In genomic region chr1:179767177-179767581, GRCh38 we compare ENCODE assay signal across 1 cellular context.
TF ChIP-seq lines count a peak whose summit lies in the region.

No MANE protein-coding gene starts in this region.

TF ChIP-seq in WTC11, 78 proteins besides CTCF, POLR2A, EP300 and RAD21 (continued from another document):
- TF ChIP-seq, protein P1, sequence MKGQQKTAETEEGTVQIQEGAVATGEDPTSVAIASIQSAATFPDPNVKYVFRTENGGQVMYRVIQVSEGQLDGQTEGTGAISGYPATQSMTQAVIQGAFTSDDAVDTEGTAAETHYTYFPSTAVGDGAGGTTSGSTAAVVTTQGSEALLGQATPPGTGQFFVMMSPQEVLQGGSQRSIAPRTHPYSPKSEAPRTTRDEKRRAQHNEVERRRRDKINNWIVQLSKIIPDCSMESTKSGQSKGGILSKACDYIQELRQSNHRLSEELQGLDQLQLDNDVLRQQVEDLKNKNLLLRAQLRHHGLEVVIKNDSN (CRISPR knock-in tag; IDR thresholded peaks at IDR 0.05), result no peak
- no peak for TF ChIP-seq NR2C2 (CRISPR knock-in tag; IDR thresholded peaks at IDR 0.05)
- TF ChIP-seq ATF1 (CRISPR knock-in tag; IDR thresholded peaks at IDR 0.05), result no peak
- no peak for TF ChIP-seq OVOL2 (CRISPR knock-in tag; IDR thresholded peaks at IDR 0.05; ENCODE audit: borderline replicate concordance)
- TF ChIP-seq TCF7 (CRISPR knock-in tag; IDR thresholded peaks at IDR 0.05; ENCODE audit: low read depth), result no peak
- TF ChIP-seq, protein P2, sequence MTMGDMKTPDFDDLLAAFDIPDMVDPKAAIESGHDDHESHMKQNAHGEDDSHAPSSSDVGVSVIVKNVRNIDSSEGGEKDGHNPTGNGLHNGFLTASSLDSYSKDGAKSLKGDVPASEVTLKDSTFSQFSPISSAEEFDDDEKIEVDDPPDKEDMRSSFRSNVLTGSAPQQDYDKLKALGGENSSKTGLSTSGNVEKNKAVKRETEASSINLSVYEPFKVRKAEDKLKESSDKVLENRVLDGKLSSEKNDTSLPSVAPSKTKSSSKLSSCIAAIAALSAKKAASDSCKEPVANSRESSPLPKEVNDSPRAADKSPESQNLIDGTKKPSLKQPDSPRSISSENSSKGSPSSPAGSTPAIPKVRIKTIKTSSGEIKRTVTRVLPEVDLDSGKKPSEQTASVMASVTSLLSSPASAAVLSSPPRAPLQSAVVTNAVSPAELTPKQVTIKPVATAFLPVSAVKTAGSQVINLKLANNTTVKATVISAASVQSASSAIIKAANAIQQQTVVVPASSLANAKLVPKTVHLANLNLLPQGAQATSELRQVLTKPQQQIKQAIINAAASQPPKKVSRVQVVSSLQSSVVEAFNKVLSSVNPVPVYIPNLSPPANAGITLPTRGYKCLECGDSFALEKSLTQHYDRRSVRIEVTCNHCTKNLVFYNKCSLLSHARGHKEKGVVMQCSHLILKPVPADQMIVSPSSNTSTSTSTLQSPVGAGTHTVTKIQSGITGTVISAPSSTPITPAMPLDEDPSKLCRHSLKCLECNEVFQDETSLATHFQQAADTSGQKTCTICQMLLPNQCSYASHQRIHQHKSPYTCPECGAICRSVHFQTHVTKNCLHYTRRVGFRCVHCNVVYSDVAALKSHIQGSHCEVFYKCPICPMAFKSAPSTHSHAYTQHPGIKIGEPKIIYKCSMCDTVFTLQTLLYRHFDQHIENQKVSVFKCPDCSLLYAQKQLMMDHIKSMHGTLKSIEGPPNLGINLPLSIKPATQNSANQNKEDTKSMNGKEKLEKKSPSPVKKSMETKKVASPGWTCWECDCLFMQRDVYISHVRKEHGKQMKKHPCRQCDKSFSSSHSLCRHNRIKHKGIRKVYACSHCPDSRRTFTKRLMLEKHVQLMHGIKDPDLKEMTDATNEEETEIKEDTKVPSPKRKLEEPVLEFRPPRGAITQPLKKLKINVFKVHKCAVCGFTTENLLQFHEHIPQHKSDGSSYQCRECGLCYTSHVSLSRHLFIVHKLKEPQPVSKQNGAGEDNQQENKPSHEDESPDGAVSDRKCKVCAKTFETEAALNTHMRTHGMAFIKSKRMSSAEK (CRISPR knock-in tag; IDR thresholded peaks at IDR 0.05; ENCODE audit: borderline replicate concordance), result no peak
- TF ChIP-seq NFATC4 (CRISPR knock-in tag; IDR thresholded peaks at IDR 0.05), result no peak
- TF ChIP-seq IRF2 (CRISPR knock-in tag; IDR thresholded peaks at IDR 0.05; ENCODE audit: borderline replicate concordance, low read depth), result no peak
- TF ChIP-seq EMX1 (CRISPR knock-in tag; IDR thresholded peaks at IDR 0.05), result no peak
- TF ChIP-seq ZNF121 (CRISPR knock-in tag; IDR thresholded peaks at IDR 0.05), result no peak
